ENCODE assay signal across 20 cellular contexts in the genomic region with DNA sequence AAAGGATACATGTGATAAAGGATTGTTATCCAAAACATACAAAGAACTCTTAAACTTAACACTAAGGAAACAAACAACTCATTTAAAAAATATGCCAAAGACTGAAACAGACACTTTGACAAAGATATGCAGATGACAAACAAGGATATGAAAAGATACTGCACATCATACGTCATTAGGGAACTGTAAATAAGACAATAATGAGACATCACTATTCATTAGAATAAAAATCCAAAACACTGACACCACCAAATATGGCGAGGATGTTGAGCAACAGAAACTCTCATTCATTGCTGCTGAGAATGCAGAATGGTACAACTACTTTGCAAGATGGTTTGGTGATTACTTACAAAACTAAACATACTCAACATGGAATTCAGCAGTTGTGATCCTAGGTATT.
"Had no signal": no experiment of that assay in that cellular context is flagged by ENCODE, and none has a peak within 500 bp of the region (broad histone marks: within the 10 kb centered on the region; RNA-seq: fewer than 3 reads in every experiment).

No MANE protein-coding gene starts in this region.

- H3K27me3 ChIP-seq: SJSA1 had no signal

- H3K36me3 ChIP-seq: SJSA1 had no signal

- FAIRE-seq: RCC 7860 had no signal

- H3K27ac ChIP-seq: SJSA1, SK-N-MC had no signal

- H3K4me1 ChIP-seq: SJSA1 had no signal

- H3K9me3 ChIP-seq: SJSA1 had no signal

- H3K4me3 ChIP-seq: SJSA1, SK-N-MC had no signal

- DNase-seq: KBM-7, MV-4-11, NCI-H1048, NCI-H1105, NCI-H1417 treated with DMSO at 0.1 percent for 48 hours, NCI-H146, NCI-H1694 treated with DMSO at 0.1 percent for 48 hours, NCI-H1930, NCI-H2081, NCI-H2107, NCI-H2227 treated with DMSO at 0.1 percent for 48 hours, NCI-H524, NCI-H526 treated with DMSO at 0.1 percent for 48 hours, NCI-H748 treated with DMSO at 0.1 percent for 48 hours, Right ventricle myocardium superior, RPMI8226, SIG-M5 had no signal
